7 cellular contexts compared by ENCODE assay signal in the genomic region with DNA sequence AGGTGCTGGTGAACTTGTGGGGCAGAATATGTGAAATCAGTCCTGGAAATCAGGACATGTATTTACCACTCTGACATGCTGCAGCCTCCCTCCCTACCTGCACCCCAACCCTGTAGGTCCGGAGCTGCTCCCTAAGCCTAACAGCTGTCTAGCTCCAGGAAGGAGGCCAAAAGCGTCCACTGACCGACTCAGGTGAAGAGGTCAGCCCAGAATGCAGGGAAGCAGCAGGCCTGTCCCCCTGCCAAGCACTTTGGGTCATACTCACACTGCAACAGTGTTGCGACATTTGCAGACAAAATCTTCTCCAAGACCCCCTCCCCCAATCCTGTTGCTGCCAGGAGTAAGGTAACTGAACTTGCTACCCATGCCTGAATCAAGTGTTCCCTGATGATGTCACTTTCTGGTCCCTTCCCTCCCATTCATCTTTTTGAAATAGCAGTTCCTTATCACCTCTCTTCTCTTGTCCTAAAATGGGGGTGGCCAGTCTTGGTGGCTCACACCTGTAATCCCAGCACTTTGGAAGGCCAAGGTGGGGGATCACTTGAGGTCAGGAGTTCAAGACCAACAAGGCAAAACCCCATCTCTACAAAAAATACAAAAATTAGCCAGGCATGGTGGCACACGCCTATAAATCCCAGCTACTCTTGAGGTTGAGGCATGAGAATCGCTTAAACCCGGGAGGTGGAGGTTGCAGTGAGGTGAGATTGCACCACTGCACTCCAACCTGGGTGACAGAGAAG. TPM values are rescaled to one million over a fixed set of nuclear protein-coding genes. Genes with fewer than 3 reads are reported as not detected.
DNase-seq lines count a peak whose midpoint lies in the region; ATAC-seq and TF ChIP-seq lines count a peak whose summit lies in the region.

No MANE protein-coding gene starts in this region.

- no peaks in the 10 kb centered on the region for H3K36me3 Mint-ChIP-seq in glutamatergic neuron (ENCODE audit: unreplicated experiment)

- H2AFZ ChIP-seq in smooth muscle cell (ENCODE audit: low read depth): peak overlapping the region; percentile 56

- no peak overlapping the region for H3K9ac ChIP-seq in HUES48 (ENCODE audit: low read depth, low read length)
- no peak overlapping the region for H3K9ac ChIP-seq in smooth muscle cell (ENCODE audit: low read depth)

- H3K4me1 ChIP-seq in HUES48 (ENCODE audit: control insufficient read depth, insufficient read depth, low read length) (peaks cover 26% of the 10 kb centered on the region), smooth muscle cell (ENCODE audit: low read depth) (peaks cover 32% of the 10 kb centered on the region)

- H3K36me3 ChIP-seq in HUES48 (ENCODE audit: control insufficient read depth, insufficient read depth, low read length) (0 out of 2 replicates have a peak, but pooled peaks cover 4% of the 10 kb centered on the region), smooth muscle cell (ENCODE audit: low read depth) (no peaks in the 10 kb centered on the region)

- H3K27me3 ChIP-seq in HUES48 (ENCODE audit: control insufficient read depth, insufficient read depth, low read length) (no peaks in the 10 kb centered on the region), smooth muscle cell (ENCODE audit: low read depth) (no peaks in the 10 kb centered on the region)

- peak overlapping the region; percentile 93 for H3K4me2 ChIP-seq in smooth muscle cell

- peaks cover 22% of the 10 kb centered on the region for H3K4me1 Mint-ChIP-seq in glutamatergic neuron (ENCODE audit: low read depth, unreplicated experiment)

- DNase-seq in glutamatergic neuron (no peak), smooth muscle cell (lab: John Stamatoyannopoulos, UW; ENCODE audit: unreplicated experiment) (no peak), cortex of kidney (lab: John Stamatoyannopoulos, UW) (no peak), iPS-NIHi7 (ENCODE audit: extremely low spot score) (no peak)

- no peaks in the 10 kb centered on the region for H3K9me3 ChIP-seq in HUES48 (ENCODE audit: control insufficient read depth, insufficient read depth, low read length)
- H3K9me3 ChIP-seq in smooth muscle cell (replicated peaks; ENCODE audit: low read depth): no peaks in the 10 kb centered on the region

- H3K4me3 ChIP-seq in HUES48 (ENCODE audit: low read depth, low read length) (peak overlapping the region; percentile 91), smooth muscle cell (peak overlapping the region; percentile 91)

- H3K27ac Mint-ChIP-seq in glutamatergic neuron (ENCODE audit: unreplicated experiment): peak overlapping the region; percentile 91

- peaks cover 3% of the 10 kb centered on the region for H3K27me3 Mint-ChIP-seq in glutamatergic neuron (ENCODE audit: unreplicated experiment)

- TF ChIP-seq CTCF in VCaP (conservative IDR thresholded peaks at IDR 0.05) (no peak), glutamatergic neuron (IDR thresholded peaks at IDR 0.05; ENCODE audit: partially characterized antibody, unreplicated experiment) (no peak), smooth muscle cell (IDR thresholded peaks at IDR 0.05; ENCODE audit: borderline replicate concordance, insufficient read depth, poor library complexity, severe bottlenecking) (no peak)

- no peak for ATAC-seq in GM18861 (IDR thresholded peaks at IDR 0.05; ENCODE audit: unreplicated experiment)

- peaks cover 4% of the 10 kb centered on the region for H3K9me3 Mint-ChIP-seq in glutamatergic neuron (ENCODE audit: unreplicated experiment)

- peaks cover 38% of the 10 kb centered on the region for H3K79me2 ChIP-seq in smooth muscle cell (ENCODE audit: low read depth)

- peaks cover 33% of the 10 kb centered on the region for H4K20me1 ChIP-seq in smooth muscle cell (ENCODE audit: low read depth)

- H3K4me3 Mint-ChIP-seq in glutamatergic neuron (ENCODE audit: unreplicated experiment): peak overlapping the region; percentile 81

- H3K27ac ChIP-seq in HUES48 (ENCODE audit: low read depth, low read length) (peak overlapping the region; percentile 90), VCaP (peak overlapping the region; percentile 81), smooth muscle cell (ENCODE audit: low read depth) (no peak overlapping the region)

- peaks cover 3% of the 10 kb centered on the region for H3F3A ChIP-seq in smooth muscle cell (ENCODE audit: low read depth)

- WGBS in smooth muscle cell (ENCODE audit: low lambda C conversion rate): 77% methylated on average over 7 of the region's 7 CpGs

RNA-seq across cellular contexts. Expression of a gene that starts 1.3 kb away (rescaled TPM):
- total RNA-seq in glutamatergic neuron (ENCODE audit: unreplicated experiment) (625 TPM), smooth muscle cell (188 and 217 TPM in 2 replicates)
- 119 and 172 TPM in 2 replicates for polyA plus RNA-seq in smooth muscle cell

RNA-seq across cellular contexts. Expression of a gene that starts 10.4 kb away (rescaled TPM):
- total RNA-seq in glutamatergic neuron (ENCODE audit: unreplicated experiment): 3.4 TPM
- total RNA-seq in smooth muscle cell: 1.5 and 1.7 TPM in 2 replicates
- polyA plus RNA-seq in smooth muscle cell: 3.2 and 3.9 TPM in 2 replicates

RNA-seq across cellular contexts. Expression of a gene that starts 46.6 kb away (rescaled TPM):
- total RNA-seq in glutamatergic neuron (ENCODE audit: unreplicated experiment) (51.5 TPM), smooth muscle cell (28.5 and 34.7 TPM in 2 replicates)
- polyA plus RNA-seq in smooth muscle cell: 60.1 and 63.0 TPM in 2 replicates

RNA-seq across cellular contexts. Expression of a gene that starts 54.8 kb away (rescaled TPM):
- total RNA-seq in glutamatergic neuron (ENCODE audit: unreplicated experiment) (17.4 TPM), smooth muscle cell (23.8 and 29.2 TPM in 2 replicates)
- 7.9 and 10.0 TPM in 2 replicates for polyA plus RNA-seq in smooth muscle cell
